Comparison of ENCODE assay signal across 22 cellular contexts in the genomic region with DNA sequence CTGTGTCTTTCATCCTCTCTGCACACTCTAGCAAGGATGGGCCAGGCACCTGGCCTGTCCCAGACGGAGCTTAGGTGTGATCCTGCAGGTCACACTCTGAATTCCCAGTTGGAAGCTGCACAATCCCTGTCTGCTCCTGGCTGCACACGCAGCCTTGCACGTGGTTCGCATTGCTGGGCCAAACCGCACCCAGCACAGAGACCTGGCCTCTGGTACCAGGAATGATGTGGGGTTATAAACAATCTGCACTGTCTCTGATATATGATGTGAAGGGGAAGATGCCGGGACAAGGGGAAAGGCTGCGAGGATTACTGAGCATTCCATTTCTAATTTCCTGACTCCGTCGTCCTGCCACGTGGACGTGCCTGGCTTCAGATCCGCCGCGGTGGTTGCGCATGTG.
"Had no signal": no experiment of that assay in that cellular context is flagged by ENCODE, and none has a peak within 500 bp of the region (broad histone marks: within the 10 kb centered on the region; RNA-seq: fewer than 3 reads in every experiment).

No MANE protein-coding gene starts in this region.

- H3K4me3 ChIP-seq: Peyer's patch, SJSA1 had no signal

- H3K27me3 ChIP-seq: Peyer's patch, SJSA1 had no signal

- H3K36me3 ChIP-seq: Peyer's patch, SJSA1 had no signal

- H3K4me1 ChIP-seq: Peyer's patch, SJSA1 had no signal

- H3K9me3 ChIP-seq: Peyer's patch had no signal

- H3K27ac ChIP-seq: Peyer's patch, RWPE1, SJSA1, VCaP had no signal

- DNase-seq: activated CD4-positive, alpha-beta memory T cell treated with anti-CD3 and anti-CD28 coated beads, Interleukin-2, amount 10 ng/mL, durations not matched to agents 7 days and 5 days; activated CD4-positive, alpha-beta T cell treated with anti-CD3 and anti-CD28 coated beads, Interleukin-2, amount 50 U/mL, for 1 hour; activated CD4-positive, CD25-positive, alpha-beta regulatory T cell; activated gamma-delta T cell treated with Interleukin-2 at 50 U/mL for 16 hours; activated naive CD4-positive, alpha-beta T cell treated with anti-CD3 and anti-CD28 coated beads, Interleukin-2, amount 10 ng/mL, durations not matched to agents 7 days and 5 days; activated naive CD8-positive, alpha-beta T cell treated with anti-CD3 and anti-CD28 coated beads for 36 hours; activated T-cell treated with anti-CD3 and anti-CD28 coated beads for 4 hours; activated T-cell treated with anti-CD3 and anti-CD28 coated beads, Interleukin-2, amount 50 U/mL, for 48 hours; caudate nucleus; Karpas-422; NCI-H1105 treated with DMSO at 0.1 percent for 48 hours; NCI-H1436 treated with DMSO at 0.1 percent for 48 hours; NCI-H187; NCI-H2081; NCI-H524; Peyer's patch; Right ventricle myocardium superior had no signal

- ATAC-seq: activated T-helper 17 cell treated with anti-CD3 and anti-CD28 coated beads, Interleukin-2, amount 50 U/mL, for 72 hours; SK-N-SH treated with all-trans-retinoic acid at 6 μM for 48 hours had no signal
